In genomic region chr18:73549236-73549635, GRCh38 we compare ENCODE assay signal across 18 cellular contexts.
DNase-seq lines count a peak whose midpoint lies in the region; ATAC-seq and TF ChIP-seq lines count a peak whose summit lies in the region.
"Had no signal": no experiment of that assay in that cellular context is flagged by ENCODE, and none has a peak within 500 bp of the region (broad histone marks: within the 10 kb centered on the region; RNA-seq: fewer than 3 reads in every experiment).

No MANE protein-coding gene starts in this region.

- H3F3A ChIP-seq in GM23338 (replicated peaks; ENCODE audit: low read depth) = no peaks in the 10 kb centered on the region

- H3K9me2 ChIP-seq in GM23338 (ENCODE audit: insufficient read depth) = no peaks in the 10 kb centered on the region

- H3K9me3 Mint-ChIP-seq in GM23338 (no peaks in the 10 kb centered on the region), endodermal cell (no peaks in the 10 kb centered on the region)
- H3K9me3 Mint-ChIP-seq: CD4-positive, alpha-beta T cell; H9 had no signal

- H3K36me3 ChIP-seq in GM23338 (ENCODE audit: insufficient read depth) (no peaks in the 10 kb centered on the region), endodermal cell (ENCODE audit: control insufficient read depth, insufficient read depth, low read length) (no peaks in the 10 kb centered on the region)

- 84 to 85% methylated on average over 3 to 5 of the region's 5 CpGs for WGBS in endodermal cell (ENCODE audit: insufficient coverage in 1 of 2, insufficient read length in 1 of 2), 2 experiments

- no peak overlapping the region for H3K9ac ChIP-seq in endodermal cell (ENCODE audit: extremely low read depth, low read length, poor library complexity, severe bottlenecking)

- H3K27me3 Mint-ChIP-seq in GM23338 (ENCODE audit: insufficient read depth, low read depth, poor library complexity) = no peaks in the 10 kb centered on the region
- no peaks in the 10 kb centered on the region for H3K27me3 Mint-ChIP-seq in endodermal cell (ENCODE audit: insufficient read depth)
- H3K27me3 Mint-ChIP-seq: B cell; CD4-positive, alpha-beta T cell; IgD-negative memory B cell had no signal

- TF ChIP-seq CTCF in AG10803 (conservative IDR thresholded peaks at IDR 0.05; ENCODE audit: low read length) (no peak), GM23338 (conservative IDR thresholded peaks at IDR 0.05; ENCODE audit: low read depth in 2 of 2) (no peak), endodermal cell (conservative IDR thresholded peaks at IDR 0.05) (no peak)

- H3K36me3 Mint-ChIP-seq in GM23338 (ENCODE audit: low read depth) (no peaks in the 10 kb centered on the region), endodermal cell (ENCODE audit: low read depth) (no peaks in the 10 kb centered on the region)
- H3K36me3 Mint-ChIP-seq: IgD-negative memory B cell had no signal

- H3K4me2 ChIP-seq in GM23338 = no peak overlapping the region
- H3K4me2 ChIP-seq: A549 had no signal

- H3K4me1 ChIP-seq in GM23338 (ENCODE audit: insufficient read depth) = no peaks in the 10 kb centered on the region
- no peaks in the 10 kb centered on the region for H3K4me1 ChIP-seq in endodermal cell (ENCODE audit: control insufficient read depth, insufficient read depth, low read length)
- H3K4me1 ChIP-seq: A549 had no signal

- H3K4me3 Mint-ChIP-seq in GM23338 (no peak overlapping the region), endodermal cell (no peak overlapping the region)
- H3K4me3 Mint-ChIP-seq: B cell; CD4-positive, alpha-beta T cell; H9; IgD-negative memory B cell had no signal

- ATAC-seq in GM23338 = no peak
- ATAC-seq in SK-N-SH treated with all-trans-retinoic acid at 6 μM for 48 hours = peak; percentile 25; the same call in 1 of the 3 replicates
- ATAC-seq in GM21390 (IDR thresholded peaks at IDR 0.05; ENCODE audit: unreplicated experiment) = no peak
- ATAC-seq: A549 had no signal

- H3K27ac Mint-ChIP-seq in GM23338 (no peak overlapping the region), endodermal cell (no peak overlapping the region)
- H3K27ac Mint-ChIP-seq: B cell; CD4-positive, alpha-beta T cell had no signal

- no peaks in the 10 kb centered on the region for H3K79me2 ChIP-seq in GM23338 (replicated peaks; ENCODE audit: insufficient read depth)

- H4K20me1 ChIP-seq in GM23338 (replicated peaks; ENCODE audit: insufficient read depth) = no peaks in the 10 kb centered on the region

- H3K4me1 Mint-ChIP-seq in GM23338 (peaks cover 4% of the 10 kb centered on the region; the same call in 2 of the 3 replicates), endodermal cell (peaks cover 6% of the 10 kb centered on the region)
- H3K4me1 Mint-ChIP-seq: B cell, IgD-negative memory B cell had no signal

- H3K27me3 ChIP-seq in GM23338 (ENCODE audit: insufficient read depth) (no peaks in the 10 kb centered on the region), endodermal cell (ENCODE audit: control insufficient read depth, insufficient read depth, low read length, poor library complexity, severe bottlenecking) (no peaks in the 10 kb centered on the region)

- no peak overlapping the region for H3K4me3 ChIP-seq in AG10803 (ENCODE audit: low read length)
- no peak overlapping the region for H3K4me3 ChIP-seq in GM23338
- no peak overlapping the region for H3K4me3 ChIP-seq in endodermal cell (ENCODE audit: low read length)
- H3K4me3 ChIP-seq: A549 had no signal

- H2AFZ ChIP-seq in GM23338 = 0 out of 2 replicates have a peak overlapping the region, but pooled peaks have one; percentile 49

- H3K27ac ChIP-seq in GM23338 (ENCODE audit: low read depth) (no peak overlapping the region), endodermal cell (ENCODE audit: low read depth, low read length) (no peak overlapping the region)
- H3K27ac ChIP-seq: A549 had no signal

- H3K9me3 ChIP-seq in endodermal cell (ENCODE audit: control insufficient read depth, low read length) = no peaks in the 10 kb centered on the region
- H3K9me3 ChIP-seq: A549 had no signal

- DNase-seq in AG10803 (ENCODE audit: low read depth) (peak; percentile 41), GM23338 (ENCODE audit: low spot score) (no peak), fibroblast of gingiva (ENCODE audit: low read depth) (peak; percentile 54), NCI-H774 (lab: John Stamatoyannopoulos, UW) (no peak), endodermal cell (no peak)
- no peak for DNase-seq in stimulated activated CD4-positive, alpha-beta T cell treated with anti-CD3 and anti-CD28 coated beads, Interleukin-2, amount 100 ng/mL, for 48 hours
- DNase-seq: Calu3; CD4-positive, alpha-beta T cell; DND-41; H9; NCI-H1436 treated with DMSO at 0.1 percent for 48 hours; NCI-H82; SHP77 treated with DMSO at 0.1 percent for 48 hours had no signal

TF ChIP-seq in GM23338, 12 proteins besides CTCF, POLR2A, EP300 and RAD21 (continues in another document):
- TF ChIP-seq NANOG (IDR thresholded peaks at IDR 0.05; ENCODE audit: borderline replicate concordance) = no peak
- no peak for TF ChIP-seq ETS1 (IDR thresholded peaks at IDR 0.05)
- TF ChIP-seq REST (IDR thresholded peaks at IDR 0.05; ENCODE audit: unreplicated experiment) = no peak
- no peak for TF ChIP-seq ZNF331 (CRISPR knock-in tag; IDR thresholded peaks at IDR 0.05; ENCODE audit: low read depth)

TF ChIP-seq in SK-N-SH treated with all-trans-retinoic acid at 6 μM for 48 hours, 23 proteins besides CTCF, POLR2A, EP300 and RAD21 (continues in another document):
- TF ChIP-seq GLIS3 (CRISPR knock-in tag; IDR thresholded peaks at IDR 0.05) = no peak
- no peak for TF ChIP-seq PPARA (CRISPR knock-in tag; IDR thresholded peaks at IDR 0.05; ENCODE audit: borderline replicate concordance)
- TF ChIP-seq SNAI2 (CRISPR knock-in tag; IDR thresholded peaks at IDR 0.05) = no peak
- no peak for TF ChIP-seq ZNF8 (CRISPR knock-in tag; IDR thresholded peaks at IDR 0.05)
- TF ChIP-seq POU6F1 (CRISPR knock-in tag; IDR thresholded peaks at IDR 0.05; ENCODE audit: borderline replicate concordance, low read depth) = no peak
- no peak for TF ChIP-seq RARB (CRISPR knock-in tag; IDR thresholded peaks at IDR 0.05)
- no peak for TF ChIP-seq ARNTL (CRISPR knock-in tag; IDR thresholded peaks at IDR 0.05; ENCODE audit: borderline replicate concordance, low read depth)
- TF ChIP-seq TOX (CRISPR knock-in tag; IDR thresholded peaks at IDR 0.05; ENCODE audit: borderline replicate concordance) = no peak
- TF ChIP-seq ZNF70 (CRISPR knock-in tag; IDR thresholded peaks at IDR 0.05) = no peak
- no peak for TF ChIP-seq CREB5 (CRISPR knock-in tag; IDR thresholded peaks at IDR 0.05; ENCODE audit: low read depth)
- TF ChIP-seq TCF4 (CRISPR knock-in tag; IDR thresholded peaks at IDR 0.05; ENCODE audit: borderline replicate concordance) = no peak
- TF ChIP-seq BACH2 (CRISPR knock-in tag; IDR thresholded peaks at IDR 0.05; ENCODE audit: borderline replicate concordance) = no peak
- no peak for TF ChIP-seq CSDC2 (CRISPR knock-in tag; IDR thresholded peaks at IDR 0.05)
- no peak for TF ChIP-seq ZNF565 (CRISPR knock-in tag; conservative IDR thresholded peaks at IDR 0.05; ENCODE audit: low read depth)
- no peak for TF ChIP-seq ESRRG (CRISPR knock-in tag; IDR thresholded peaks at IDR 0.05)
- TF ChIP-seq PATZ1 (CRISPR knock-in tag; IDR thresholded peaks at IDR 0.05; ENCODE audit: borderline replicate concordance) = no peak

Comparison
In these comparisons a context has a peak if more than half of its experiments do, and no peak if none do; other contexts are left out.
1. DNase-seq: peak in AG10803 (single experiment) and fibroblast of gingiva (single experiment); none in GM23338 (single experiment), stimulated activated CD4-positive, alpha-beta T cell treated with anti-CD3 and anti-CD28 coated beads, Interleukin-2, amount 100 ng/mL, for 48 hours (0 of 2), NCI-H774 (single experiment) and endodermal cell (single experiment).